14 cellular contexts compared by ENCODE assay signal in the genomic region with DNA sequence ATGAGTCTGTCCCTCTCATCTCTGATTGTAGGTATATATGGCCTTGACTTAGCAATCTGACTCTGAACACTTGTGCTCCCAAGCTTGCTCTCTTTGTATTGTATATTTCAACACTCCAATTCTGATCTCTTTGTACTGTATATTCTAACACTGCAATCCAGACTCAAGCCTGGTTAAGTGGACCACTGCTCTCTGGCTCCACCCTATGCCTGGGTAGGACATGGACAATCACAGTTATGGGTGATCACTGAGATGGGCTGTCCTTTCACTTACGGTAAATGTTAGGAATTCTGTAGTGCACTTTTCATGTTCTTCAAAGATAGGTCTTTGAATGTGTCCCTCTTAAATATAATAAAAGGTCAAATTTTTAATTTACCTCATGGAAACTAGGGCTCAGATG.
"Had no signal": no experiment of that assay in that cellular context is flagged by ENCODE, and none has a peak within 500 bp of the region (broad histone marks: within the 10 kb centered on the region; RNA-seq: fewer than 3 reads in every experiment).

No MANE protein-coding gene starts in this region.

- H3K9me3 Mint-ChIP-seq: activated CD4-positive, alpha-beta memory T cell treated with anti-CD3 and anti-CD28 coated beads, Interleukin-2, amount 10 ng/mL, durations not matched to agents 7 days and 5 days; activated naive CD4-positive, alpha-beta T cell treated with anti-CD3 and anti-CD28 coated beads, Interleukin-2, amount 10 ng/mL, durations not matched to agents 7 days and 5 days; nephron progenitor cell; stimulated activated naive B cell treated with anti-CD40 and anti-IgM and Interleukin-4, amounts not matched to agents 10 μg/mL and 1 μg/mL and 100 μg/mL, for 72 hours had no signal

- H3K4me3 Mint-ChIP-seq: activated CD4-positive, alpha-beta memory T cell treated with anti-CD3 and anti-CD28 coated beads, Interleukin-2, amount 10 ng/mL, durations not matched to agents 7 days and 5 days; activated naive CD4-positive, alpha-beta T cell treated with anti-CD3 and anti-CD28 coated beads, Interleukin-2, amount 10 ng/mL, durations not matched to agents 7 days and 5 days; activated T-cell treated with anti-CD3 and anti-CD28 coated beads, Interleukin-2, amount 50 U/mL, for 72 hours; nephron progenitor cell; stimulated activated naive B cell treated with anti-CD40 and anti-IgM and Interleukin-4, amounts not matched to agents 10 μg/mL and 1 μg/mL and 100 μg/mL, for 72 hours had no signal

- DNase-seq: activated CD4-positive, alpha-beta memory T cell treated with anti-CD3 and anti-CD28 coated beads, Interleukin-2, amount 10 ng/mL, durations not matched to agents 7 days and 5 days; activated naive CD4-positive, alpha-beta T cell treated with anti-CD3 and anti-CD28 coated beads, Interleukin-2, amount 10 ng/mL, durations not matched to agents 7 days and 5 days; activated T-cell treated with anti-CD3 and anti-CD28 coated beads, Interleukin-2, amount 50 U/mL, for 72 hours; foreskin keratinocyte; heart left ventricle; left ventricle myocardium superior; nephron progenitor cell; psoas muscle; spleen; stimulated activated CD4-positive, alpha-beta T cell treated with anti-CD3 and anti-CD28 coated beads, Interleukin-1b, Interleukin-23, amount 100 ng/mL, for 48 hours; stimulated activated naive B cell treated with anti-CD40 and anti-IgM and Interleukin-4, amounts not matched to agents 10 μg/mL and 1 μg/mL and 100 μg/mL, for 72 hours; transverse colon had no signal

- H3K4me1 ChIP-seq: foreskin keratinocyte, heart left ventricle, psoas muscle, spleen, transverse colon had no signal

- H3K9me3 ChIP-seq: heart left ventricle, psoas muscle, spleen, transverse colon had no signal

- H3K27ac Mint-ChIP-seq: activated CD4-positive, alpha-beta memory T cell treated with anti-CD3 and anti-CD28 coated beads, Interleukin-2, amount 10 ng/mL, durations not matched to agents 7 days and 5 days; activated naive CD4-positive, alpha-beta T cell treated with anti-CD3 and anti-CD28 coated beads, Interleukin-2, amount 10 ng/mL, durations not matched to agents 7 days and 5 days; activated T-cell treated with anti-CD3 and anti-CD28 coated beads, Interleukin-2, amount 50 U/mL, for 72 hours; nephron progenitor cell; stimulated activated naive B cell treated with anti-CD40 and anti-IgM and Interleukin-4, amounts not matched to agents 10 μg/mL and 1 μg/mL and 100 μg/mL, for 72 hours had no signal

- H3K27ac ChIP-seq: cardiac muscle cell, foreskin keratinocyte, heart left ventricle, psoas muscle, spleen, transverse colon had no signal

- H3K4me1 Mint-ChIP-seq: activated CD4-positive, alpha-beta memory T cell treated with anti-CD3 and anti-CD28 coated beads, Interleukin-2, amount 10 ng/mL, durations not matched to agents 7 days and 5 days; nephron progenitor cell; stimulated activated naive B cell treated with anti-CD40 and anti-IgM and Interleukin-4, amounts not matched to agents 10 μg/mL and 1 μg/mL and 100 μg/mL, for 72 hours had no signal

- ATAC-seq: activated T-cell treated with anti-CD3 and anti-CD28 coated beads, Interleukin-2, amount 50 U/mL, for 72 hours; foreskin keratinocyte; heart left ventricle; left ventricle myocardium superior; psoas muscle; sciatic nerve; stimulated activated naive B cell treated with anti-CD40 and anti-IgM and Interleukin-4, amounts not matched to agents 10 μg/mL and 1 μg/mL and 100 μg/mL, for 72 hours had no signal

- H3K36me3 Mint-ChIP-seq: activated naive CD4-positive, alpha-beta T cell treated with anti-CD3 and anti-CD28 coated beads, Interleukin-2, amount 10 ng/mL, durations not matched to agents 7 days and 5 days; stimulated activated naive B cell treated with anti-CD40 and anti-IgM and Interleukin-4, amounts not matched to agents 10 μg/mL and 1 μg/mL and 100 μg/mL, for 72 hours had no signal

- H3K27me3 ChIP-seq: cardiac muscle cell, foreskin keratinocyte, heart left ventricle, spleen, transverse colon had no signal
